ENCODE assay signal across 1 cellular context in the genomic region with DNA sequence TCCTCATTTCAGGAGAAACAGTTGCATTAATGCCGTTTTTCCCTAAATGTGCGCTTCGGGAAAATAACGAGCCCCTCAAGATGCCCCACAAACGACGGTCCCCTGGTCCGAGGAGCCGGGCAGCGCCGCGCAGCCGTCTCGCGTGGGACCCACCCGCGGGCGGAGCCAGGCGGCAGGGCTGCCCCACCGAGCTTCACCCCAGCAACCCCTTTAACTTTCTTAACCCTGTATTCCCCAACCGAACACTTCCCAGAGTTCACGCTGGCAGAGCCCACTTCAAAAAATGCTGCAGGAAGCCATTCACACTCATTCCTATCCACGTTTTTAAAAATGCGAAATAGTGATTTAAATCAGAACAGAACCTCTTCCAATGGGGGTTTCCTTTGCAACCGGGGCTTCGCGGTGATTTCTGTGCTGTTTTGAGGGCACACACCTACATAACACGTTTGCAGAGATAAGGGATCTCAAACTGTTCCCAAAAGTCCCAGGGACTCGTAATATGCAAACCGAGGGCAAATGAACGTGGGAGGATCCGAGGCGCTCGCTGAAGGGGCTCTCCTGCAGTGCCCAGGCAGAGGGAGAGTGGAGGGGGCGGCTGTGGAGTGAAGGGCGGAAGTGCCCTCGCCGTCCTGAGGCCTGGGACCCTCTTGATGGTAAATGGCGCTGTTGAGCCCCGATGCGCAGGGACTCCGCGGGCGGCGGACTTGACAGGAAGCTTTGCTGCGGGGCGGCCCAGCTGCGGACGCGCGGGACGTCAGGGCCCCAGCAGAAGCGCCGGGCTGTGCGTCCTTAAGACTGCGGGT.
TF ChIP-seq lines count a peak whose summit lies in the region.

No MANE protein-coding gene starts in this region.

TF ChIP-seq in HEK293, 187 proteins besides CTCF, POLR2A, EP300 and RAD21 (continued from another document and continues in another):
- TF ChIP-seq PRDM1 (tag by site-specific recombination; IDR thresholded peaks at IDR 0.05) (no peak), BCL11B (tag by site-specific recombination; IDR thresholded peaks at IDR 0.05; ENCODE audit: low read depth) (no peak), ZNF623 (tag by site-specific recombination; IDR thresholded peaks at IDR 0.05) (no peak), GFI1B (tag by site-specific recombination; IDR thresholded peaks at IDR 0.05) (no peak), ZNF302 (tag by site-specific recombination; IDR thresholded peaks at IDR 0.05; ENCODE audit: low read depth) (no peak), ZNF529 (tag by site-specific recombination; IDR thresholded peaks at IDR 0.05; ENCODE audit: insufficient replicate concordance) (no peak), ZNF624 (tag by site-specific recombination; IDR thresholded peaks at IDR 0.05) (no peak), ZNF391 (tag by site-specific recombination; IDR thresholded peaks at IDR 0.05; ENCODE audit: borderline replicate concordance, low read depth) (no peak), ZBTB20 (tag by site-specific recombination; IDR thresholded peaks at IDR 0.05) (peak; percentile 85; the same call in 1 of the 2 replicates), SETDB1 (IDR thresholded peaks at IDR 0.05; ENCODE audit: insufficient read length, low read length) (no peak), TCF7L2 (IDR thresholded peaks at IDR 0.05; ENCODE audit: borderline replicate concordance, low read depth, low read length) (no peak), ZIC2 (tag by site-specific recombination; IDR thresholded peaks at IDR 0.05) (peak; percentile 23; the same call in 1 of the 2 replicates), ZNF311 (tag by site-specific recombination; IDR thresholded peaks at IDR 0.05; ENCODE audit: borderline replicate concordance) (no peak), ZBTB48 (tag by site-specific recombination; IDR thresholded peaks at IDR 0.05) (peak; percentile 92), ZNF677 (tag by site-specific recombination; IDR thresholded peaks at IDR 0.05) (no peak), KLF1 (tag by site-specific recombination; IDR thresholded peaks at IDR 0.05) (peak; percentile 60), ZNF184 (tag by site-specific recombination; IDR thresholded peaks at IDR 0.05) (no peak), ZNF585B (tag by site-specific recombination; IDR thresholded peaks at IDR 0.05) (no peak), ZEB2 (tag by site-specific recombination; IDR thresholded peaks at IDR 0.05) (no peak), ZNF138 (tag by site-specific recombination; IDR thresholded peaks at IDR 0.05; ENCODE audit: borderline replicate concordance) (no peak), ZNF768 (tag by site-specific recombination; IDR thresholded peaks at IDR 0.05) (no peak), ZNF501 (tag by site-specific recombination; IDR thresholded peaks at IDR 0.05) (0 out of 2 replicates have a peak, but pooled peaks have one; percentile 39), EGR2 (tag by site-specific recombination; IDR thresholded peaks at IDR 0.05; ENCODE audit: low read depth) (peak; percentile 66), GLI4 (tag by site-specific recombination; IDR thresholded peaks at IDR 0.05) (no peak), ZNF626 (tag by site-specific recombination; IDR thresholded peaks at IDR 0.05) (no peak), ZNF610 (tag by site-specific recombination; IDR thresholded peaks at IDR 0.05; ENCODE audit: borderline replicate concordance) (no peak), ZNF292 (tag by site-specific recombination; IDR thresholded peaks at IDR 0.05; ENCODE audit: borderline replicate concordance, low read depth) (no peak), ZNF670 (tag by site-specific recombination; IDR thresholded peaks at IDR 0.05; ENCODE audit: low read depth) (no peak), ZNF76 (tag by site-specific recombination; IDR thresholded peaks at IDR 0.05; ENCODE audit: borderline replicate concordance, low read depth) (peak; percentile 75), ZBTB17 (tag by site-specific recombination; IDR thresholded peaks at IDR 0.05) (peak; percentile 4; the same call in 1 of the 2 replicates), ZNF560 (tag by site-specific recombination; IDR thresholded peaks at IDR 0.05; ENCODE audit: borderline replicate concordance) (no peak), ZFHX2 (tag by site-specific recombination; conservative IDR thresholded peaks at IDR 0.05) (peak; percentile 76), ZNF354C (tag by site-specific recombination; IDR thresholded peaks at IDR 0.05; ENCODE audit: borderline replicate concordance, low read depth) (no peak), ZNF629 (tag by site-specific recombination; IDR thresholded peaks at IDR 0.05) (peak; percentile 38)
- TF ChIP-seq, protein P1, sequence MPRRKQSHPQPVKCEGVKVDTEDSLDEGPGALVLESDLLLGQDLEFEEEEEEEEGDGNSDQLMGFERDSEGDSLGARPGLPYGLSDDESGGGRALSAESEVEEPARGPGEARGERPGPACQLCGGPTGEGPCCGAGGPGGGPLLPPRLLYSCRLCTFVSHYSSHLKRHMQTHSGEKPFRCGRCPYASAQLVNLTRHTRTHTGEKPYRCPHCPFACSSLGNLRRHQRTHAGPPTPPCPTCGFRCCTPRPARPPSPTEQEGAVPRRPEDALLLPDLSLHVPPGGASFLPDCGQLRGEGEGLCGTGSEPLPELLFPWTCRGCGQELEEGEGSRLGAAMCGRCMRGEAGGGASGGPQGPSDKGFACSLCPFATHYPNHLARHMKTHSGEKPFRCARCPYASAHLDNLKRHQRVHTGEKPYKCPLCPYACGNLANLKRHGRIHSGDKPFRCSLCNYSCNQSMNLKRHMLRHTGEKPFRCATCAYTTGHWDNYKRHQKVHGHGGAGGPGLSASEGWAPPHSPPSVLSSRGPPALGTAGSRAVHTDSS (tag by site-specific recombination; IDR thresholded peaks at IDR 0.05), result no peak
- TF ChIP-seq, protein P2, sequence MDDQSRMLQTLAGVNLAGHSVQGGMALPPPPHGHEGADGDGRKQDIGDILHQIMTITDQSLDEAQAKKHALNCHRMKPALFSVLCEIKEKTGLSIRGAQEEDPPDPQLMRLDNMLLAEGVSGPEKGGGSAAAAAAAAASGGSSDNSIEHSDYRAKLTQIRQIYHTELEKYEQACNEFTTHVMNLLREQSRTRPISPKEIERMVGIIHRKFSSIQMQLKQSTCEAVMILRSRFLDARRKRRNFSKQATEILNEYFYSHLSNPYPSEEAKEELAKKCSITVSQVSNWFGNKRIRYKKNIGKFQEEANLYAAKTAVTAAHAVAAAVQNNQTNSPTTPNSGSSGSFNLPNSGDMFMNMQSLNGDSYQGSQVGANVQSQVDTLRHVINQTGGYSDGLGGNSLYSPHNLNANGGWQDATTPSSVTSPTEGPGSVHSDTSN (CRISPR knock-in tag; IDR thresholded peaks at IDR 0.05), result 0 out of 2 replicates have a peak, but pooled peaks have one; percentile 31
- TF ChIP-seq, protein P3, sequence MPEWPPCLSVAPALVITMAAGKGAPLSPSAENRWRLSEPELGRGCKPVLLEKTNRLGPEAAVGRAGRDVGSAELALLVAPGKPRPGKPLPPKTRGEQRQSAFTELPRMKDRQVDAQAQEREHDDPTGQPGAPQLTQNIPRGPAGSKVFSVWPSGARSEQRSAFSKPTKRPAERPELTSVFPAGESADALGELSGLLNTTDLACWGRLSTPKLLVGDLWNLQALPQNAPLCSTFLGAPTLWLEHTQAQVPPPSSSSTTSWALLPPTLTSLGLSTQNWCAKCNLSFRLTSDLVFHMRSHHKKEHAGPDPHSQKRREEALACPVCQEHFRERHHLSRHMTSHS (tag by site-specific recombination; IDR thresholded peaks at IDR 0.05), result no peak
- TF ChIP-seq, protein P4, sequence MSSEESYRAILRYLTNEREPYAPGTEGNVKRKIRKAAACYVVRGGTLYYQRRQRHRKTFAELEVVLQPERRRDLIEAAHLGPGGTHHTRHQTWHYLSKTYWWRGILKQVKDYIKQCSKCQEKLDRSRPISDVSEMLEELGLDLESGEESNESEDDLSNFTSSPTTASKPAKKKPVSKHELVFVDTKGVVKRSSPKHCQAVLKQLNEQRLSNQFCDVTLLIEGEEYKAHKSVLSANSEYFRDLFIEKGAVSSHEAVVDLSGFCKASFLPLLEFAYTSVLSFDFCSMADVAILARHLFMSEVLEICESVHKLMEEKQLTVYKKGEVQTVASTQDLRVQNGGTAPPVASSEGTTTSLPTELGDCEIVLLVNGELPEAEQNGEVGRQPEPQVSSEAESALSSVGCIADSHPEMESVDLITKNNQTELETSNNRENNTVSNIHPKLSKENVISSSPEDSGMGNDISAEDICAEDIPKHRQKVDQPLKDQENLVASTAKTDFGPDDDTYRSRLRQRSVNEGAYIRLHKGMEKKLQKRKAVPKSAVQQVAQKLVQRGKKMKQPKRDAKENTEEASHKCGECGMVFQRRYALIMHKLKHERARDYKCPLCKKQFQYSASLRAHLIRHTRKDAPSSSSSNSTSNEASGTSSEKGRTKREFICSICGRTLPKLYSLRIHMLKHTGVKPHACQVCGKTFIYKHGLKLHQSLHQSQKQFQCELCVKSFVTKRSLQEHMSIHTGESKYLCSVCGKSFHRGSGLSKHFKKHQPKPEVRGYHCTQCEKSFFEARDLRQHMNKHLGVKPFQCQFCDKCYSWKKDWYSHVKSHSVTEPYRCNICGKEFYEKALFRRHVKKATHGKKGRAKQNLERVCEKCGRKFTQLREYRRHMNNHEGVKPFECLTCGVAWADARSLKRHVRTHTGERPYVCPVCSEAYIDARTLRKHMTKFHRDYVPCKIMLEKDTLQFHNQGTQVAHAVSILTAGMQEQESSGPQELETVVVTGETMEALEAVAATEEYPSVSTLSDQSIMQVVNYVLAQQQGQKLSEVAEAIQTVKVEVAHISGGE (tag by site-specific recombination; conservative IDR thresholded peaks at IDR 0.05; ENCODE audit: low read depth), result peak; percentile 73
- TF ChIP-seq, protein P5, sequence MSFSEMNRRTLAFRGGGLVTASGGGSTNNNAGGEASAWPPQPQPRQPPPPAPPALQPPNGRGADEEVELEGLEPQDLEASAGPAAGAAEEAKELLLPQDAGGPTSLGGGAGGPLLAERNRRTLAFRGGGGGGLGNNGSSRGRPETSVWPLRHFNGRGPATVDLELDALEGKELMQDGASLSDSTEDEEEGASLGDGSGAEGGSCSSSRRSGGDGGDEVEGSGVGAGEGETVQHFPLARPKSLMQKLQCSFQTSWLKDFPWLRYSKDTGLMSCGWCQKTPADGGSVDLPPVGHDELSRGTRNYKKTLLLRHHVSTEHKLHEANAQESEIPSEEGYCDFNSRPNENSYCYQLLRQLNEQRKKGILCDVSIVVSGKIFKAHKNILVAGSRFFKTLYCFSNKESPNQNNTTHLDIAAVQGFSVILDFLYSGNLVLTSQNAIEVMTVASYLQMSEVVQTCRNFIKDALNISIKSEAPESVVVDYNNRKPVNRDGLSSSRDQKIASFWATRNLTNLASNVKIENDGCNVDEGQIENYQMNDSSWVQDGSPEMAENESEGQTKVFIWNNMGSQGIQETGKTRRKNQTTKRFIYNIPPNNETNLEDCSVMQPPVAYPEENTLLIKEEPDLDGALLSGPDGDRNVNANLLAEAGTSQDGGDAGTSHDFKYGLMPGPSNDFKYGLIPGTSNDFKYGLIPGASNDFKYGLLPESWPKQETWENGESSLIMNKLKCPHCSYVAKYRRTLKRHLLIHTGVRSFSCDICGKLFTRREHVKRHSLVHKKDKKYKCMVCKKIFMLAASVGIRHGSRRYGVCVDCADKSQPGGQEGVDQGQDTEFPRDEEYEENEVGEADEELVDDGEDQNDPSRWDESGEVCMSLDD (tag by site-specific recombination; IDR thresholded peaks at IDR 0.05), result no peak
- TF ChIP-seq, protein P6, sequence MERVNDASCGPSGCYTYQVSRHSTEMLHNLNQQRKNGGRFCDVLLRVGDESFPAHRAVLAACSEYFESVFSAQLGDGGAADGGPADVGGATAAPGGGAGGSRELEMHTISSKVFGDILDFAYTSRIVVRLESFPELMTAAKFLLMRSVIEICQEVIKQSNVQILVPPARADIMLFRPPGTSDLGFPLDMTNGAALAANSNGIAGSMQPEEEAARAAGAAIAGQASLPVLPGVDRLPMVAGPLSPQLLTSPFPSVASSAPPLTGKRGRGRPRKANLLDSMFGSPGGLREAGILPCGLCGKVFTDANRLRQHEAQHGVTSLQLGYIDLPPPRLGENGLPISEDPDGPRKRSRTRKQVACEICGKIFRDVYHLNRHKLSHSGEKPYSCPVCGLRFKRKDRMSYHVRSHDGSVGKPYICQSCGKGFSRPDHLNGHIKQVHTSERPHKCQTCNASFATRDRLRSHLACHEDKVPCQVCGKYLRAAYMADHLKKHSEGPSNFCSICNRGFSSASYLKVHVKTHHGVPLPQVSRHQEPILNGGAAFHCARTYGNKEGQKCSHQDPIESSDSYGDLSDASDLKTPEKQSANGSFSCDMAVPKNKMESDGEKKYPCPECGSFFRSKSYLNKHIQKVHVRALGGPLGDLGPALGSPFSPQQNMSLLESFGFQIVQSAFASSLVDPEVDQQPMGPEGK (tag by site-specific recombination; IDR thresholded peaks at IDR 0.05), result peak; percentile 65; the same call in 1 of the 2 replicates
- TF ChIP-seq, protein P7, sequence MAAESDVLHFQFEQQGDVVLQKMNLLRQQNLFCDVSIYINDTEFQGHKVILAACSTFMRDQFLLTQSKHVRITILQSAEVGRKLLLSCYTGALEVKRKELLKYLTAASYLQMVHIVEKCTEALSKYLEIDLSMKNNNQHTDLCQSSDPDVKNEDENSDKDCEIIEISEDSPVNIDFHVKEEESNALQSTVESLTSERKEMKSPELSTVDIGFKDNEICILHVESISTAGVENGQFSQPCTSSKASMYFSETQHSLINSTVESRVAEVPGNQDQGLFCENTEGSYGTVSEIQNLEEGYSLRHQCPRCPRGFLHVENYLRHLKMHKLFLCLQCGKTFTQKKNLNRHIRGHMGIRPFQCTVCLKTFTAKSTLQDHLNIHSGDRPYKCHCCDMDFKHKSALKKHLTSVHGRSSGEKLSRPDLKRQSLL (tag by site-specific recombination; IDR thresholded peaks at IDR 0.05), result no peak
- TF ChIP-seq, protein P8, sequence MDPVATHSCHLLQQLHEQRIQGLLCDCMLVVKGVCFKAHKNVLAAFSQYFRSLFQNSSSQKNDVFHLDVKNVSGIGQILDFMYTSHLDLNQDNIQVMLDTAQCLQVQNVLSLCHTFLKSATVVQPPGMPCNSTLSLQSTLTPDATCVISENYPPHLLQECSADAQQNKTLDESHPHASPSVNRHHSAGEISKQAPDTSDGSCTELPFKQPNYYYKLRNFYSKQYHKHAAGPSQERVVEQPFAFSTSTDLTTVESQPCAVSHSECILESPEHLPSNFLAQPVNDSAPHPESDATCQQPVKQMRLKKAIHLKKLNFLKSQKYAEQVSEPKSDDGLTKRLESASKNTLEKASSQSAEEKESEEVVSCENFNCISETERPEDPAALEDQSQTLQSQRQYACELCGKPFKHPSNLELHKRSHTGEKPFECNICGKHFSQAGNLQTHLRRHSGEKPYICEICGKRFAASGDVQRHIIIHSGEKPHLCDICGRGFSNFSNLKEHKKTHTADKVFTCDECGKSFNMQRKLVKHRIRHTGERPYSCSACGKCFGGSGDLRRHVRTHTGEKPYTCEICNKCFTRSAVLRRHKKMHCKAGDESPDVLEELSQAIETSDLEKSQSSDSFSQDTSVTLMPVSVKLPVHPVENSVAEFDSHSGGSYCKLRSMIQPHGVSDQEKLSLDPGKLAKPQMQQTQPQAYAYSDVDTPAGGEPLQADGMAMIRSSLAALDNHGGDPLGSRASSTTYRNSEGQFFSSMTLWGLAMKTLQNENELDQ (tag by site-specific recombination; IDR thresholded peaks at IDR 0.05; ENCODE audit: low read depth), result no peak
- TF ChIP-seq, protein P9, sequence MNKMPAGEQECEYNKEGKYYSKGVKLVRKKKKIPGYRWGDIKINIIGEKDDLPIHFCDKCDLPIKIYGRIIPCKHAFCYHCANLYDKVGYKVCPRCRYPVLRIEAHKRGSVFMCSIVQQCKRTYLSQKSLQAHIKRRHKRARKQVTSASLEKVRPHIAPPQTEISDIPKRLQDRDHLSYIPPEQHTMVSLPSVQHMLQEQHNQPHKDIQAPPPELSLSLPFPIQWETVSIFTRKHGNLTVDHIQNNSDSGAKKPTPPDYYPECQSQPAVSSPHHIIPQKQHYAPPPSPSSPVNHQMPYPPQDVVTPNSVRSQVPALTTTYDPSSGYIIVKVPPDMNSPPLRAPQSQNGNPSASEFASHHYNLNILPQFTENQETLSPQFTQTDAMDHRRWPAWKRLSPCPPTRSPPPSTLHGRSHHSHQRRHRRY (tag by site-specific recombination; IDR thresholded peaks at IDR 0.05), result no peak
